Comparison of ENCODE assay signal across 10 cellular contexts in genomic region chr6:151808331-151809241, GRCh38. TPM values are rescaled to one million over a fixed set of nuclear protein-coding genes. Genes with fewer than 3 reads are reported as not detected.
DNase-seq lines count a peak whose midpoint lies in the region; ATAC-seq, FAIRE-seq and TF ChIP-seq lines count a peak whose summit lies in the region.
"Had no signal": no experiment of that assay in that cellular context is flagged by ENCODE, and none has a peak within 500 bp of the region (broad histone marks: within the 10 kb centered on the region; RNA-seq: fewer than 3 reads in every experiment).

No MANE protein-coding gene starts in this region.

- no peaks in the 10 kb centered on the region for H3K9me2 ChIP-seq in PC-3 (replicated peaks; ENCODE audit: low read length)

- H3K27ac ChIP-seq in PC-3 (ENCODE audit: low read length) (no peak overlapping the region), foreskin keratinocyte (no peak overlapping the region)

- no peaks in the 10 kb centered on the region for H3K36me3 Mint-ChIP-seq in progenitor cell of endocrine pancreas (ENCODE audit: insufficient read depth)

- intact Hi-C loops in PC-3 (cut with micrococcal nuclease) = no loop called here

- no peaks in the 10 kb centered on the region for H3K9me3 Mint-ChIP-seq in progenitor cell of endocrine pancreas (ENCODE audit: low read depth)

- FAIRE-seq in GM12891 (lab: Jason Lieb, UNC) = no peak
- FAIRE-seq: endometrium had no signal

- in situ Hi-C loops in KBM-7 (cut with MboI; ENCODE audit: low pct_unique_long_range_greater_than_20kb, low sequenced_read_pairs) = no loop called here

- peaks cover 7% of the 10 kb centered on the region for H3K4me1 Mint-ChIP-seq in progenitor cell of endocrine pancreas (ENCODE audit: low read depth)

- TF ChIP-seq CTCF in PC-3 (conservative IDR thresholded peaks at IDR 0.05; ENCODE audit: low read depth, low read length) (no peak), foreskin keratinocyte (conservative IDR thresholded peaks at IDR 0.05) (no peak), progenitor cell of endocrine pancreas (IDR thresholded peaks at IDR 0.05; ENCODE audit: unreplicated experiment) (no peak)

- POLR2A ChIA-PET in PC-3 (lab: Charles Lee; ENCODE audit: unreplicated experiment) = no interaction called here

- CTCF ChIA-PET in PC-3 (lab: Charles Lee) = no interaction called here

- H3K27me3 ChIP-seq in PC-3 (ENCODE audit: low read length) (peaks cover 34% of the 10 kb centered on the region), foreskin keratinocyte (peaks cover 78% of the 10 kb centered on the region)

- TF ChIP-seq POLR2A in GM12891 (IDR thresholded peaks at IDR 0.05; ENCODE audit: low read depth, low read length) = no peak

- DNase-seq in DMS53 treated with DMSO at 0.1 percent for 48 hours (lab: John Stamatoyannopoulos, UW; ENCODE audit: unreplicated experiment) = peak; percentile 12
- no peak for DNase-seq in PC-3
- DNase-seq in foreskin keratinocyte = peak in 1 of 2 donors; percentile 29
- DNase-seq in progenitor cell of endocrine pancreas (ENCODE audit: low spot score, unreplicated experiment) = no peak
- DNase-seq in KBM-7 = no peak
- DNase-seq in NCI-H2107 treated with DMSO at 0.1 percent for 48 hours (lab: John Stamatoyannopoulos, UW; ENCODE audit: unreplicated experiment) = no peak
- DNase-seq in pons (ENCODE audit: low spot score) = no peak
- no peak for DNase-seq in GM12891 (ENCODE audit: insufficient read length, low spot score)
- DNase-seq: NCI-H526 treated with DMSO at 0.1 percent for 48 hours had no signal

- H3K4me3 Mint-ChIP-seq in progenitor cell of endocrine pancreas (ENCODE audit: low read depth) = peak overlapping the region; percentile 71

- H2AFZ ChIP-seq in PC-3 (ENCODE audit: low read length) = 0 out of 2 replicates have a peak overlapping the region, but pooled peaks have one; percentile 38

- H3K4me1 ChIP-seq in PC-3 (ENCODE audit: insufficient read depth, low read length) = peaks cover 14% of the 10 kb centered on the region
- no peaks in the 10 kb centered on the region for H3K4me1 ChIP-seq in foreskin keratinocyte

- no peaks in the 10 kb centered on the region for H3K9me3 ChIP-seq in PC-3 (ENCODE audit: low read length)

- ATAC-seq in PC-3 (no peak), foreskin keratinocyte (peak; percentile 55)

- peaks cover 84% of the 10 kb centered on the region for H3K27me3 Mint-ChIP-seq in progenitor cell of endocrine pancreas

- no TSS peak for BruUV-seq in PC-3 (replicated peaks; lab: Mats Ljungman, UMichigan)

- H3K9ac ChIP-seq in PC-3 (ENCODE audit: low read length) = peak overlapping the region; percentile 38

- H3F3A ChIP-seq in PC-3 (ENCODE audit: low read length, unreplicated experiment) = no peaks in the 10 kb centered on the region

- no peaks in the 10 kb centered on the region for H4K20me1 ChIP-seq in PC-3 (ENCODE audit: low read length)

- no peak overlapping the region for H3K27ac Mint-ChIP-seq in progenitor cell of endocrine pancreas

- peak overlapping the region; percentile 56 for H3K4me3 ChIP-seq in PC-3 (ENCODE audit: low read length)

- H3K4me2 ChIP-seq in PC-3 (ENCODE audit: low read length) = peak overlapping the region; percentile 29; the same call in 1 of the 2 replicates

- peaks cover 28% of the 10 kb centered on the region for H3K79me2 ChIP-seq in PC-3 (ENCODE audit: low read length)

- no peaks in the 10 kb centered on the region for H3K36me3 ChIP-seq in PC-3 (ENCODE audit: low read depth, low read length)

TF ChIP-seq in GM12891, 5 proteins besides CTCF, POLR2A, EP300 and RAD21:
- no peak for TF ChIP-seq PAX5 (IDR thresholded peaks at IDR 0.05; ENCODE audit: insufficient read depth, low read length, severe bottlenecking)
- TF ChIP-seq POLR2AphosphoS5 (IDR thresholded peaks at IDR 0.05; ENCODE audit: low read depth, low read length) = no peak
- TF ChIP-seq POU2F2 (IDR thresholded peaks at IDR 0.05; ENCODE audit: low read depth, low read length) = no peak
- TF ChIP-seq SPI1 (IDR thresholded peaks at IDR 0.05; ENCODE audit: low read depth, low read length) = no peak
- no peak for TF ChIP-seq TAF1 (IDR thresholded peaks at IDR 0.05; ENCODE audit: low read depth, low read length)

RNA-seq across cellular contexts. Expression of gene ESR1, which starts 1.1 kb away (rescaled TPM):
- 2.2 and 5.9 TPM in 2 replicates for total RNA-seq in PC-3 (2014; rRNA removed)
- total RNA-seq in foreskin keratinocyte = 1.1 and 1.3 TPM in 2 replicates
- polyA plus RNA-seq in foreskin keratinocyte = 0.35 and 0.56 TPM in 2 replicates
- total RNA-seq in progenitor cell of endocrine pancreas = not detected in 2 replicates
- polyA plus RNA-seq in GM12891 (2012; ENCODE audit: low read depth, missing spikeins) = 0.01 TPM
